Comparison of ENCODE assay signal across 1 cellular context in genomic region chr18:9771977-9772660, GRCh38.
TF ChIP-seq lines count a peak whose summit lies in the region.

No MANE protein-coding gene starts in this region.

TF ChIP-seq in WTC11, 78 proteins besides CTCF, POLR2A, EP300 and RAD21 (continued from another document):
- TF ChIP-seq NFE2L1 (CRISPR knock-in tag; IDR thresholded peaks at IDR 0.05) = no peak
- TF ChIP-seq, protein P1, sequence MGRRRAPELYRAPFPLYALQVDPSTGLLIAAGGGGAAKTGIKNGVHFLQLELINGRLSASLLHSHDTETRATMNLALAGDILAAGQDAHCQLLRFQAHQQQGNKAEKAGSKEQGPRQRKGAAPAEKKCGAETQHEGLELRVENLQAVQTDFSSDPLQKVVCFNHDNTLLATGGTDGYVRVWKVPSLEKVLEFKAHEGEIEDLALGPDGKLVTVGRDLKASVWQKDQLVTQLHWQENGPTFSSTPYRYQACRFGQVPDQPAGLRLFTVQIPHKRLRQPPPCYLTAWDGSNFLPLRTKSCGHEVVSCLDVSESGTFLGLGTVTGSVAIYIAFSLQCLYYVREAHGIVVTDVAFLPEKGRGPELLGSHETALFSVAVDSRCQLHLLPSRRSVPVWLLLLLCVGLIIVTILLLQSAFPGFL (CRISPR knock-in tag; IDR thresholded peaks at IDR 0.05; ENCODE audit: borderline replicate concordance) = no peak
- no peak for TF ChIP-seq NR2C2 (CRISPR knock-in tag; IDR thresholded peaks at IDR 0.05)
- no peak for TF ChIP-seq ZNF317 (CRISPR knock-in tag; IDR thresholded peaks at IDR 0.05; ENCODE audit: borderline replicate concordance, low read depth)
- TF ChIP-seq NFYB (CRISPR knock-in tag; conservative IDR thresholded peaks at IDR 0.05; ENCODE audit: low read depth) = no peak
- TF ChIP-seq, protein P2, sequence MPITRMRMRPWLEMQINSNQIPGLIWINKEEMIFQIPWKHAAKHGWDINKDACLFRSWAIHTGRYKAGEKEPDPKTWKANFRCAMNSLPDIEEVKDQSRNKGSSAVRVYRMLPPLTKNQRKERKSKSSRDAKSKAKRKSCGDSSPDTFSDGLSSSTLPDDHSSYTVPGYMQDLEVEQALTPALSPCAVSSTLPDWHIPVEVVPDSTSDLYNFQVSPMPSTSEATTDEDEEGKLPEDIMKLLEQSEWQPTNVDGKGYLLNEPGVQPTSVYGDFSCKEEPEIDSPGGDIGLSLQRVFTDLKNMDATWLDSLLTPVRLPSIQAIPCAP (CRISPR knock-in tag; IDR thresholded peaks at IDR 0.05) = no peak
- no peak for TF ChIP-seq ELF4 (CRISPR knock-in tag; IDR thresholded peaks at IDR 0.05; ENCODE audit: low read depth)
